ENCODE assay signal across 14 cellular contexts in genomic region chr13:98966019-98966418, GRCh38. TPM values are rescaled to one million over a fixed set of nuclear protein-coding genes. Genes with fewer than 3 reads are reported as not detected.
DNase-seq lines count a peak whose midpoint lies in the region; ATAC-seq and TF ChIP-seq lines count a peak whose summit lies in the region.
"Had no signal": no experiment of that assay in that cellular context is flagged by ENCODE, and none has a peak within 500 bp of the region (broad histone marks: within the 10 kb centered on the region; RNA-seq: fewer than 3 reads in every experiment).

No MANE protein-coding gene starts in this region.

- DNase-seq in MCF 10A (ENCODE audit: unreplicated experiment) (no peak), breast epithelium (ENCODE audit: low spot score in 2 of 2) (no peak), GM23338 (ENCODE audit: low spot score) (no peak), dorsolateral prefrontal cortex (no peak), pons (ENCODE audit: low spot score) (peak; percentile 56), NCI-H2227 treated with DMSO at 0.1 percent for 48 hours (lab: John Stamatoyannopoulos, UW) (no peak), mesendoderm (no peak), left colon (no peak)
- DNase-seq: 8988T; AML-193; CD4-positive, alpha-beta T cell; EL had no signal

- no CpG with 5 or more reads among the region's 11 CpGs for WGBS in mesendoderm (ENCODE audit: extremely low coverage, insufficient coverage, low lambda C conversion rate)

- H4K5ac ChIP-seq in mesendoderm (ENCODE audit: low read length): no peak overlapping the region

- H3K9ac ChIP-seq in mesendoderm (ENCODE audit: low read length): no peak overlapping the region
- H3K9ac ChIP-seq: BLaER1 treated with 17β-estradiol and CSF1 and Interleukin-3, amounts not matched to agents 10 nM and 100 nM had no signal

- H3K4me1 ChIP-seq in breast epithelium (no peaks in the 10 kb centered on the region), GM23338 (ENCODE audit: insufficient read depth) (no peaks in the 10 kb centered on the region), mesendoderm (ENCODE audit: control insufficient read depth, low read depth, low read length) (no peaks in the 10 kb centered on the region)
- H3K4me1 ChIP-seq: HAP-1 had no signal

- H3K9me3 ChIP-seq in breast epithelium: no peaks in the 10 kb centered on the region
- H3K9me3 ChIP-seq: BLaER1 treated with 17β-estradiol and CSF1 and Interleukin-3, amounts not matched to agents 10 nM and 100 nM; HAP-1 had no signal

- H2AFZ ChIP-seq in GM23338: no peak overlapping the region

- CTCF ChIA-PET in MCF 10A (lab: Yijun Ruan, JAX): interaction anchor here (0.5 kb wide), 1 partner anchor 12 kb away, joined by 4 read pairs; the partner anchor contains the start of gene DOCK9

- no peak overlapping the region for H3K18ac ChIP-seq in mesendoderm (ENCODE audit: low read length)

- BruUV-seq in MCF 10A (replicated peaks; lab: Mats Ljungman, UMichigan): no TSS peak

- H2BK15ac ChIP-seq in mesendoderm (replicated peaks; ENCODE audit: low read depth): no peak overlapping the region

- H3K4me2 ChIP-seq in GM23338 (no peak overlapping the region), mesendoderm (ENCODE audit: low read length) (no peak overlapping the region)
- H3K4me2 ChIP-seq: BLaER1 treated with 17β-estradiol and CSF1 and Interleukin-3, amounts not matched to agents 10 nM and 100 nM had no signal

- H3F3A ChIP-seq in GM23338 (replicated peaks; ENCODE audit: low read depth): no peaks in the 10 kb centered on the region

- H2BK5ac ChIP-seq in mesendoderm (ENCODE audit: low read length): no peak overlapping the region

- H4K8ac ChIP-seq in mesendoderm (ENCODE audit: low read depth, low read length): no peak overlapping the region

- ATAC-seq in GM23338 (peak; percentile 67), left colon (no peak)

- H2BK120ac ChIP-seq in mesendoderm (ENCODE audit: low read depth, low read length): no peak overlapping the region

- H3K9me2 ChIP-seq in GM23338 (ENCODE audit: insufficient read depth): no peaks in the 10 kb centered on the region

- H3K27ac Mint-ChIP-seq in MCF 10A (ENCODE audit: low read depth, unreplicated experiment) (peak overlapping the region; percentile 31), GM23338 (no peak overlapping the region)
- H3K27ac Mint-ChIP-seq: CD4-positive, alpha-beta T cell had no signal

- H2AK5ac ChIP-seq in mesendoderm (ENCODE audit: low read length): no peak overlapping the region

- no peaks in the 10 kb centered on the region for H3K79me1 ChIP-seq in mesendoderm (ENCODE audit: low read length)

- H3K79me2 ChIP-seq in GM23338 (replicated peaks; ENCODE audit: insufficient read depth): no peaks in the 10 kb centered on the region
- no peaks in the 10 kb centered on the region for H3K79me2 ChIP-seq in mesendoderm (ENCODE audit: control insufficient read depth, insufficient read depth, low read length)

- no peak for TF ChIP-seq POLR2A in breast epithelium (IDR thresholded peaks at IDR 0.05)

- H3K4me3 Mint-ChIP-seq in MCF 10A (ENCODE audit: unreplicated experiment) (no peak overlapping the region), GM23338 (no peak overlapping the region)
- H3K4me3 Mint-ChIP-seq: CD4-positive, alpha-beta T cell had no signal

- no peaks in the 10 kb centered on the region for H3K36me3 ChIP-seq in breast epithelium
- no peaks in the 10 kb centered on the region for H3K36me3 ChIP-seq in GM23338 (ENCODE audit: insufficient read depth)
- no peaks in the 10 kb centered on the region for H3K36me3 ChIP-seq in mesendoderm (ENCODE audit: control insufficient read depth, insufficient read depth, low read length)
- H3K36me3 ChIP-seq: BLaER1 treated with 17β-estradiol and CSF1 and Interleukin-3, amounts not matched to agents 10 nM and 100 nM; HAP-1 had no signal

- no peak overlapping the region for H3K23ac ChIP-seq in mesendoderm (ENCODE audit: low read length)

- no peak overlapping the region for H3K4ac ChIP-seq in mesendoderm (ENCODE audit: low read depth, low read length)

- H3K27me3 Mint-ChIP-seq in MCF 10A (ENCODE audit: insufficient read depth, unreplicated experiment): no peaks in the 10 kb centered on the region
- H3K27me3 Mint-ChIP-seq in GM23338 (ENCODE audit: insufficient read depth, low read depth, poor library complexity): peaks cover 3% of the 10 kb centered on the region
- H3K27me3 Mint-ChIP-seq: CD4-positive, alpha-beta T cell had no signal

- TF ChIP-seq CTCF in MCF 10A (IDR thresholded peaks at IDR 0.05; ENCODE audit: unreplicated experiment): no peak
- no peak for TF ChIP-seq CTCF in breast epithelium (IDR thresholded peaks at IDR 0.05)
- no peak for TF ChIP-seq CTCF in GM23338 (conservative IDR thresholded peaks at IDR 0.05; ENCODE audit: low read depth in 2 of 2)
- TF ChIP-seq CTCF in dorsolateral prefrontal cortex (IDR thresholded peaks at IDR 0.05 in 54 of 56, conservative IDR thresholded peaks at IDR 0.05 in 2 of 56; ENCODE audit: low read depth in 1 of 56, partially characterized antibody in 56 of 56): no peak

- H3K9me3 Mint-ChIP-seq in MCF 10A (ENCODE audit: unreplicated experiment): no peaks in the 10 kb centered on the region
- no peaks in the 10 kb centered on the region for H3K9me3 Mint-ChIP-seq in GM23338
- H3K9me3 Mint-ChIP-seq: CD4-positive, alpha-beta T cell had no signal

- intact Hi-C loops in MCF 10A (cut with micrococcal nuclease): no loop called here
- intact Hi-C loops in breast epithelium (cut with DNase I; ENCODE audit: low total_unique reads): no loop called here
- intact Hi-C loops in dorsolateral prefrontal cortex (cut with DNase I): no loop called here
- intact Hi-C loops in left colon (cut with DNase I, micrococcal nuclease): no loop called here

- POLR2A ChIA-PET in MCF 10A (lab: Yijun Ruan, JAX): interaction anchor here (0.7 to 1.4 kb wide), 3 partner anchors 10 to 54 kb away, joined by 3 to 5 read pairs (median 3); no protein-coding TSS in a partner anchor

- no peak overlapping the region for H3K56ac ChIP-seq in mesendoderm (ENCODE audit: low read length)

- no peaks in the 10 kb centered on the region for H3K27me3 ChIP-seq in breast epithelium
- H3K27me3 ChIP-seq in GM23338 (ENCODE audit: insufficient read depth): no peaks in the 10 kb centered on the region
- no peaks in the 10 kb centered on the region for H3K27me3 ChIP-seq in dorsolateral prefrontal cortex
- H3K27me3 ChIP-seq in mesendoderm (ENCODE audit: insufficient read depth, low read length, poor library complexity): no peaks in the 10 kb centered on the region
- H3K27me3 ChIP-seq: BLaER1 treated with 17β-estradiol and CSF1 and Interleukin-3, amounts not matched to agents 10 nM and 100 nM had no signal

- peaks cover 17% of the 10 kb centered on the region for H3K36me3 Mint-ChIP-seq in MCF 10A (ENCODE audit: insufficient read depth, unreplicated experiment)
- H3K36me3 Mint-ChIP-seq in GM23338 (ENCODE audit: low read depth): no peaks in the 10 kb centered on the region

- no peak overlapping the region for H3K27ac ChIP-seq in breast epithelium
- H3K27ac ChIP-seq in GM23338 (ENCODE audit: low read depth): no peak overlapping the region
- peak overlapping the region in 45 of 59 donors; percentile 1 to 74 (median 45) for H3K27ac ChIP-seq in dorsolateral prefrontal cortex
- H3K27ac ChIP-seq in mesendoderm (ENCODE audit: low read depth, low read length): no peak overlapping the region
- H3K27ac ChIP-seq: BLaER1 treated with 17β-estradiol and CSF1 and Interleukin-3, amounts not matched to agents 10 nM and 100 nM had no signal

- H3K4me3 ChIP-seq in breast epithelium: no peak overlapping the region
- H3K4me3 ChIP-seq in GM23338: no peak overlapping the region
- peak overlapping the region in 4 of 59 donors; percentile 3 to 17 (median 6) for H3K4me3 ChIP-seq in dorsolateral prefrontal cortex
- H3K4me3 ChIP-seq in mesendoderm (ENCODE audit: low read length): no peak overlapping the region
- H3K4me3 ChIP-seq: BLaER1 treated with 17β-estradiol and CSF1 and Interleukin-3, amounts not matched to agents 10 nM and 100 nM; HAP-1 had no signal

- H4K20me1 ChIP-seq in GM23338 (replicated peaks; ENCODE audit: insufficient read depth): no peaks in the 10 kb centered on the region

- H3K4me1 Mint-ChIP-seq in MCF 10A (ENCODE audit: insufficient read depth, unreplicated experiment) (peaks cover 9% of the 10 kb centered on the region), GM23338 (peaks cover 8% of the 10 kb centered on the region)

TF ChIP-seq in GM23338, 12 proteins besides CTCF, POLR2A, EP300 and RAD21 (continues in another document):
- TF ChIP-seq ZNF114 (CRISPR knock-in tag; IDR thresholded peaks at IDR 0.05) (no peak), STAT1 (IDR thresholded peaks at IDR 0.05; ENCODE audit: unreplicated experiment) (no peak)

RNA-seq across cellular contexts. Expression of gene DOCK9, which starts 11.8 kb away (rescaled TPM):
- total RNA-seq in MCF 10A (2022): 77.0 and 94.1 TPM in 2 replicates
- total RNA-seq in breast epithelium: 100 to 1,000 TPM in 1 of 3 donors, 10 to 100 TPM in 2; 85.5 to 155 (median 92.2) TPM
- total RNA-seq in GM23338 (2014; rRNA removed; shearing (Covaris generic)): 34.9 and 57.7 TPM in 2 replicates
- polyA plus RNA-seq in GM23338 (2016; fragmentation: Nextera tagmentation; extraction: Ambion mirVana): 7.3 and 8.5 TPM in 2 replicates
- 100 to 1,000 TPM in 118 of 120 experiments, 10 to 100 TPM in 2; 92.4 to 354 (median 139) TPM for total RNA-seq in dorsolateral prefrontal cortex
- polyA plus RNA-seq in mesendoderm (2013, experiment 1 of 2): 9.6 TPM
- polyA plus RNA-seq in mesendoderm (2013, experiment 2 of 2): 10.6 TPM
- total RNA-seq in left colon: 10 to 100 TPM; 50.0 to 60.4 TPM

Comparison
In these comparisons a context has a peak if more than half of its experiments do, and no peak if none do; other contexts are left out.
1. H3K27ac ChIP-seq: peak in dorsolateral prefrontal cortex (45 of 59); none in breast epithelium (0 of 2), GM23338 (single experiment) and mesendoderm (single experiment).